Comparison of ENCODE assay signal across 31 cellular contexts in genomic region chr3:4690277-4690676, GRCh38.
"Had no signal": no experiment of that assay in that cellular context is flagged by ENCODE, and none has a peak within 500 bp of the region (broad histone marks: within the 10 kb centered on the region; RNA-seq: fewer than 3 reads in every experiment).

No MANE protein-coding gene starts in this region.

- H3K36me3 ChIP-seq: neural progenitor cell, ovary, uterus had no signal

- H3K9me3 ChIP-seq: ovary, psoas muscle, suprapubic skin, testis, tibial artery, upper lobe of right lung, uterus had no signal

- H3K27ac ChIP-seq: neural progenitor cell, ovary, parathyroid adenoma, psoas muscle, skin epidermis, spleen, suprapubic skin, testis, tibial artery, transverse colon, upper lobe of right lung had no signal

- H3K27me3 Mint-ChIP-seq: naive thymus-derived CD8-positive, alpha-beta T cell; stimulated activated memory B cell treated with anti-CD40 and anti-IgM and Interleukin-4, amounts not matched to agents 10 μg/mL and 1 μg/mL and 100 μg/mL, for 72 hours; stimulated activated naive CD8-positive, alpha-beta T cell treated with anti-CD3 and anti-CD28 coated beads, Interleukin-15, amount 100 ng/mL, for 72 hours; type B pancreatic cell had no signal

- H3K4me2 ChIP-seq: neural progenitor cell, smooth muscle cell had no signal

- H3K4me1 ChIP-seq: neural progenitor cell, psoas muscle, spleen, testis, tibial artery, transverse colon, upper lobe of right lung, uterus had no signal

- H3K4me3 ChIP-seq: neural progenitor cell, ovary, psoas muscle, skin epidermis, smooth muscle cell, spleen, suprapubic skin, testis, tibial artery, transverse colon, upper lobe of right lung, uterus had no signal

- H2AFZ ChIP-seq: neural progenitor cell, parathyroid adenoma had no signal

- H3K9ac ChIP-seq: neural progenitor cell, parathyroid adenoma had no signal

- H3K79me2 ChIP-seq: parathyroid adenoma had no signal

- H3K27ac Mint-ChIP-seq: nephron; neural progenitor cell; progenitor cell of endocrine pancreas; stimulated activated memory B cell treated with anti-CD40 and anti-IgM and Interleukin-4, amounts not matched to agents 10 μg/mL and 1 μg/mL and 100 μg/mL, for 72 hours; type B pancreatic cell had no signal

- H3K4me1 Mint-ChIP-seq: naive thymus-derived CD8-positive, alpha-beta T cell; stimulated activated naive CD8-positive, alpha-beta T cell treated with anti-CD3 and anti-CD28 coated beads, Interleukin-15, amount 100 ng/mL, for 72 hours had no signal

- H3K27me3 ChIP-seq: neural progenitor cell, ovary, spleen, suprapubic skin, testis, tibial artery, transverse colon, upper lobe of right lung, uterus had no signal

- DNase-seq: naive thymus-derived CD8-positive, alpha-beta T cell; occipital lobe; ovary; posterior cingulate gyrus; psoas muscle; right cardiac atrium; spleen; stimulated activated CD4-positive, alpha-beta T cell treated with anti-CD3 and anti-CD28 coated beads, Interleukin-12 subunit alpha, Interleukin-12 subunit beta, amount 100 ng/mL, for 4 hours; stimulated activated CD4-positive, alpha-beta T cell treated with anti-CD3 and anti-CD28 coated beads, Interleukin-1b, Interleukin-23, amount 100 ng/mL, for 48 hours; stimulated activated CD4-positive, alpha-beta T cell treated with anti-CD3 and anti-CD28 coated beads, Interleukin-4, amount 100 ng/mL, for 1 hour; stimulated activated CD4-positive, alpha-beta T cell treated with anti-CD3 and anti-CD28 coated beads, Interleukin-4, amount 100 ng/mL, for 4 hours; stimulated activated CD8-positive, alpha-beta memory T cell treated with anti-CD3 and anti-CD28 coated beads, Interleukin-4, amount 100 ng/mL, for 48 hours; stimulated activated naive CD4-positive, alpha-beta T cell; stimulated activated naive CD8-positive, alpha-beta T cell treated with anti-CD3 and anti-CD28 coated beads, Interleukin-15, amount 100 ng/mL, for 72 hours; stimulated activated naive CD8-positive, alpha-beta T cell treated with anti-CD3 and anti-CD28 coated beads, Interleukin-15, Interleukin-2, amounts not matched to agents 100 U/mL and 50 U/mL, for 24 hours; substantia nigra; testis; tibial artery; transverse colon; upper lobe of right lung; uterus had no signal

- ATAC-seq: naive thymus-derived CD8-positive, alpha-beta T cell; psoas muscle; right cardiac atrium; sciatic nerve; stimulated activated memory B cell treated with anti-CD40 and anti-IgM and Interleukin-4, amounts not matched to agents 10 μg/mL and 1 μg/mL and 100 μg/mL, for 72 hours; stimulated activated naive CD8-positive, alpha-beta T cell treated with anti-CD3 and anti-CD28 coated beads, Interleukin-15, amount 100 ng/mL, for 72 hours; stimulated activated naive CD8-positive, alpha-beta T cell treated with anti-CD3 and anti-CD28 coated beads, Interleukin-15, Interleukin-2, amounts not matched to agents 100 U/mL and 50 U/mL, for 24 hours; upper lobe of right lung had no signal

- H3K4me3 Mint-ChIP-seq: naive thymus-derived CD8-positive, alpha-beta T cell; nephron; neural progenitor cell; stimulated activated memory B cell treated with anti-CD40 and anti-IgM and Interleukin-4, amounts not matched to agents 10 μg/mL and 1 μg/mL and 100 μg/mL, for 72 hours; stimulated activated naive CD8-positive, alpha-beta T cell treated with anti-CD3 and anti-CD28 coated beads, Interleukin-15, amount 100 ng/mL, for 72 hours; type B pancreatic cell had no signal
